19 cellular contexts compared by ENCODE assay signal in the genomic region with DNA sequence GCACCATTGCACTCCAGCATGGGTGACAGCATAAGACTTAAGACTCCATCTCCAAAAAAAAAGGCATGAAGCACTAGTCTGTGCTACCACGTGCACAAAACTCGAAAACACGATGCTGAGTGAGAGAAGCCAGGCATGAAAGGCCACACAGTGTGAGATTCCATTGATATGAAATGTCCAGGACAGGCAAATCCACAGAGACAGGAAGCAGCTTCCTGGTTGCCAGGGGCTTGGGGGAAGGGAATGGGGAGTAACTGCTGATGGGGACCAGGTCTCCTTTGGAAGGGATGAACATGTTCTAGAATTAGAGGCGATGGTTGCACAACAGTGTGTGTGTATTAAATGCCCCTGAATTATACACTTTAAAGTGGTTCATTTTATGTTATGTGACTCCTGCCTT. TPM values are rescaled to one million over a fixed set of nuclear protein-coding genes. Genes with fewer than 3 reads are reported as not detected.
DNase-seq lines count a peak whose midpoint lies in the region; ATAC-seq and TF ChIP-seq lines count a peak whose summit lies in the region.
"Had no signal": no experiment of that assay in that cellular context is flagged by ENCODE, and none has a peak within 500 bp of the region (broad histone marks: within the 10 kb centered on the region; RNA-seq: fewer than 3 reads in every experiment).

No MANE protein-coding gene starts in this region.

- no peaks in the 10 kb centered on the region for H3K79me2 ChIP-seq in GM23248 (ENCODE audit: insufficient read depth)
- H3K79me2 ChIP-seq: hepatocyte had no signal

- peak overlapping the region; percentile 40 for H3K27ac Mint-ChIP-seq in activated T-helper 1 cell treated with anti-CD3 and anti-CD28 coated beads, Interleukin-12 subunit alpha, Interleukin-12 subunit beta, Interleukin-2, Interleukin-4 antibody, amounts not matched to agents 30 ng/mL and 10 ng/mL and 1 ng/mL, durations not matched to agents 14 hours and 24 hours and 36 hours
- peak overlapping the region in 9 of 10 donors; percentile 8 to 97 (median 76) for H3K27ac Mint-ChIP-seq in naive thymus-derived CD8-positive, alpha-beta T cell
- H3K27ac Mint-ChIP-seq: GM23338 had no signal

- H4K20me1 ChIP-seq in GM23248 (ENCODE audit: insufficient read depth): no peaks in the 10 kb centered on the region

- no peaks in the 10 kb centered on the region for H3K27me3 ChIP-seq in GM23248 (replicated peaks; ENCODE audit: insufficient read depth)
- H3K27me3 ChIP-seq: hepatocyte had no signal

- no peak for TF ChIP-seq CTCF in AG10803 (conservative IDR thresholded peaks at IDR 0.05; ENCODE audit: low read length)

- no peaks in the 10 kb centered on the region for H3K9me3 ChIP-seq in GM23248 (ENCODE audit: low read depth)

- no peak overlapping the region for H3K9ac ChIP-seq in GM23248

- in situ Hi-C loops in GM23248 (cut with MboI): no loop called here

- no peaks in the 10 kb centered on the region for H3K27me3 Mint-ChIP-seq in activated T-helper 1 cell treated with anti-CD3 and anti-CD28 coated beads, Interleukin-12 subunit alpha, Interleukin-12 subunit beta, Interleukin-2, Interleukin-4 antibody, amounts not matched to agents 30 ng/mL and 10 ng/mL and 1 ng/mL, durations not matched to agents 14 hours and 24 hours and 36 hours (ENCODE audit: insufficient read depth)
- peaks cover 0 to 1% (median 0%) of the 10 kb centered on the region in 5 donors for H3K27me3 Mint-ChIP-seq in naive thymus-derived CD8-positive, alpha-beta T cell
- H3K27me3 Mint-ChIP-seq: effector memory CD8-positive, alpha-beta T cell had no signal

- H3K4me1 Mint-ChIP-seq in activated T-helper 1 cell treated with anti-CD3 and anti-CD28 coated beads, Interleukin-12 subunit alpha, Interleukin-12 subunit beta, Interleukin-2, Interleukin-4 antibody, amounts not matched to agents 30 ng/mL and 10 ng/mL and 1 ng/mL, durations not matched to agents 14 hours and 24 hours and 36 hours (ENCODE audit: low read depth): peaks cover 51% of the 10 kb centered on the region
- H3K4me1 Mint-ChIP-seq in naive thymus-derived CD8-positive, alpha-beta T cell: peaks cover 17 to 49% (median 36%) of the 10 kb centered on the region in 4 donors

- no peak overlapping the region for H3K4me2 ChIP-seq in GM23248 (ENCODE audit: unreplicated experiment)
- H3K4me2 ChIP-seq: GM23338, hepatocyte had no signal

- peaks cover 6% of the 10 kb centered on the region for H3K9me3 Mint-ChIP-seq in activated T-helper 1 cell treated with anti-CD3 and anti-CD28 coated beads, Interleukin-12 subunit alpha, Interleukin-12 subunit beta, Interleukin-2, Interleukin-4 antibody, amounts not matched to agents 30 ng/mL and 10 ng/mL and 1 ng/mL, durations not matched to agents 14 hours and 24 hours and 36 hours
- peaks cover 0 to 10% (median 0%) of the 10 kb centered on the region in 9 donors for H3K9me3 Mint-ChIP-seq in naive thymus-derived CD8-positive, alpha-beta T cell
- H3K9me3 Mint-ChIP-seq: effector memory CD8-positive, alpha-beta T cell; neural crest cell had no signal

- H3K36me3 Mint-ChIP-seq in activated T-helper 1 cell treated with anti-CD3 and anti-CD28 coated beads, Interleukin-12 subunit alpha, Interleukin-12 subunit beta, Interleukin-2, Interleukin-4 antibody, amounts not matched to agents 30 ng/mL and 10 ng/mL and 1 ng/mL, durations not matched to agents 14 hours and 24 hours and 36 hours (ENCODE audit: low read depth): peaks cover 17% of the 10 kb centered on the region
- H3K36me3 Mint-ChIP-seq in naive thymus-derived CD8-positive, alpha-beta T cell: no peaks in the 10 kb centered on the region

- peaks cover 20% of the 10 kb centered on the region for H3F3A ChIP-seq in GM23248 (ENCODE audit: insufficient read depth)

- intact Hi-C loops in activated T-helper 1 cell treated with anti-CD3 and anti-CD28 coated beads, Interleukin-12 subunit alpha, Interleukin-12 subunit beta, Interleukin-2, Interleukin-4 antibody, amounts not matched to agents 30 ng/mL and 10 ng/mL and 1 ng/mL, durations not matched to agents 14 hours and 24 hours and 36 hours (cut with micrococcal nuclease): no loop called here

- DNase-seq in AG10803 (ENCODE audit: low read depth): peak; percentile 30
- DNase-seq in GM23248: peak; percentile 27
- DNase-seq in activated T-helper 1 cell treated with anti-CD3 and anti-CD28 coated beads, Interleukin-12 subunit alpha, Interleukin-12 subunit beta, Interleukin-2, Interleukin-4 antibody, amounts not matched to agents 30 ng/mL and 10 ng/mL and 1 ng/mL, durations not matched to agents 14 hours and 24 hours and 36 hours (ENCODE audit: low spot score): no peak
- no peak for DNase-seq in naive thymus-derived CD8-positive, alpha-beta T cell
- DNase-seq in NCI-H524 treated with DMSO at 0.1 percent for 48 hours (lab: John Stamatoyannopoulos, UW): no peak
- DNase-seq in erythroblast (lab: John Stamatoyannopoulos, UW): no peak
- DNase-seq: AML-193; amygdala; cerebellar nuclear complex; effector memory CD8-positive, alpha-beta T cell; islet precursor cell; Kasumi-1; mesendoderm; NCI-H1105; NCI-H526 treated with DMSO at 0.1 percent for 48 hours had no signal

- H3K36me3 ChIP-seq in GM23248 (ENCODE audit: low read depth): no peaks in the 10 kb centered on the region

- WGBS in GM23248 (ENCODE audit: low coverage in 1 of 2, low lambda C conversion rate in 2 of 2, missing lambda C conversion rate in 2 of 2), 2 experiments: 38 to 44% methylated on average over 4 of the region's 4 CpGs

- no peak overlapping the region for H2AFZ ChIP-seq in GM23248
- H2AFZ ChIP-seq: GM23338, hepatocyte had no signal

- H3K4me3 ChIP-seq in AG10803 (ENCODE audit: low read length) (no peak overlapping the region), GM23248 (no peak overlapping the region)
- H3K4me3 ChIP-seq: GM23338, hepatocyte had no signal

- POLR2A ChIA-PET in naive thymus-derived CD8-positive, alpha-beta T cell (lab: Charles Lee): interaction anchor here (0.6 to 1.2 kb wide), 3 partner anchors 11 to 32 kb away, joined by 3 read pairs; a partner anchor contains a TSS

- H3K9me2 ChIP-seq in GM23248 (ENCODE audit: insufficient read depth): no peaks in the 10 kb centered on the region

- TF ChIP-seq POLR2A in erythroblast (IDR thresholded peaks at IDR 0.05; ENCODE audit: low read length): no peak

- H3K4me3 Mint-ChIP-seq in activated T-helper 1 cell treated with anti-CD3 and anti-CD28 coated beads, Interleukin-12 subunit alpha, Interleukin-12 subunit beta, Interleukin-2, Interleukin-4 antibody, amounts not matched to agents 30 ng/mL and 10 ng/mL and 1 ng/mL, durations not matched to agents 14 hours and 24 hours and 36 hours: no peak overlapping the region
- H3K4me3 Mint-ChIP-seq in naive thymus-derived CD8-positive, alpha-beta T cell: no peak overlapping the region
- H3K4me3 Mint-ChIP-seq: effector memory CD8-positive, alpha-beta T cell; GM23338; neural crest cell had no signal

- no peak for ATAC-seq in naive thymus-derived CD8-positive, alpha-beta T cell
- ATAC-seq in HG03571 (IDR thresholded peaks at IDR 0.05; ENCODE audit: unreplicated experiment): no peak
- ATAC-seq: effector memory CD8-positive, alpha-beta T cell; GM23338 had no signal

- H3K27ac ChIP-seq in GM23248: no peak overlapping the region
- H3K27ac ChIP-seq: hepatocyte had no signal

- peaks cover 25% of the 10 kb centered on the region for H3K4me1 ChIP-seq in GM23248 (ENCODE audit: insufficient read depth)

RNA-seq across cellular contexts. Expression of a gene that starts 15.9 kb away (rescaled TPM):
- 123 and 172 TPM in 2 replicates for total RNA-seq in GM23248 (2014; rRNA removed; shearing (Covaris generic))
- polyA plus RNA-seq in GM23248 (2016; fragmentation: Nextera tagmentation; extraction: Ambion mirVana): 15.3 and 17.9 TPM in 2 replicates
- total RNA-seq in activated T-helper 1 cell treated with anti-CD3 and anti-CD28 coated beads, Interleukin-12 subunit alpha, Interleukin-12 subunit beta, Interleukin-2, Interleukin-4 antibody, amounts not matched to agents 30 ng/mL and 10 ng/mL and 1 ng/mL, durations not matched to agents 14 hours and 24 hours and 36 hours: 431 and 455 TPM in 2 replicates
- 100 to 1,000 TPM; 181 to 189 TPM for total RNA-seq in naive thymus-derived CD8-positive, alpha-beta T cell
- polyA plus RNA-seq in naive thymus-derived CD8-positive, alpha-beta T cell: 100 to 1,000 TPM in 1 of 3 donors, 10 to 100 TPM in 2; 43.3 to 169 (median 69.1) TPM

RNA-seq across cellular contexts. Expression of a gene that starts 23.1 kb away (rescaled TPM):
- 0.11 and 0.25 TPM in 2 replicates for total RNA-seq in GM23248 (2014; rRNA removed; shearing (Covaris generic))
- 0.16 and 0.33 TPM in 2 replicates for polyA plus RNA-seq in GM23248 (2016; fragmentation: Nextera tagmentation; extraction: Ambion mirVana)
- 2.8 and 3.2 TPM in 2 replicates for total RNA-seq in activated T-helper 1 cell treated with anti-CD3 and anti-CD28 coated beads, Interleukin-12 subunit alpha, Interleukin-12 subunit beta, Interleukin-2, Interleukin-4 antibody, amounts not matched to agents 30 ng/mL and 10 ng/mL and 1 ng/mL, durations not matched to agents 14 hours and 24 hours and 36 hours
- total RNA-seq in naive thymus-derived CD8-positive, alpha-beta T cell: 1 to 10 TPM; 7.4 to 8.4 TPM
- under 1 TPM in 2 of 3 donors, not detected in 1; 0.06 to 0.15 TPM for polyA plus RNA-seq in naive thymus-derived CD8-positive, alpha-beta T cell
- polyA plus RNA-seq: GM23338 had no signal

RNA-seq across cellular contexts. Expression of a gene that starts 25.6 kb away (rescaled TPM):
- 167 and 203 TPM in 2 replicates for total RNA-seq in GM23248 (2014; rRNA removed; shearing (Covaris generic))
- 200 and 208 TPM in 2 replicates for polyA plus RNA-seq in GM23248 (2016; fragmentation: Nextera tagmentation; extraction: Ambion mirVana)
- total RNA-seq in activated T-helper 1 cell treated with anti-CD3 and anti-CD28 coated beads, Interleukin-12 subunit alpha, Interleukin-12 subunit beta, Interleukin-2, Interleukin-4 antibody, amounts not matched to agents 30 ng/mL and 10 ng/mL and 1 ng/mL, durations not matched to agents 14 hours and 24 hours and 36 hours: 198 and 200 TPM in 2 replicates
- 10 to 100 TPM; 82.1 to 84.0 TPM for total RNA-seq in naive thymus-derived CD8-positive, alpha-beta T cell
- polyA plus RNA-seq in naive thymus-derived CD8-positive, alpha-beta T cell: 100 to 1,000 TPM; 162 to 198 (median 181) TPM

RNA-seq across cellular contexts. Expression of a gene that starts 43.1 kb away (rescaled TPM):
- total RNA-seq in GM23248 (2014; rRNA removed; shearing (Covaris generic)): 12.0 and 20.5 TPM in 2 replicates
- 9.4 and 14.5 TPM in 2 replicates for polyA plus RNA-seq in GM23248 (2016; fragmentation: Nextera tagmentation; extraction: Ambion mirVana)
- 17.9 and 21.5 TPM in 2 replicates for total RNA-seq in activated T-helper 1 cell treated with anti-CD3 and anti-CD28 coated beads, Interleukin-12 subunit alpha, Interleukin-12 subunit beta, Interleukin-2, Interleukin-4 antibody, amounts not matched to agents 30 ng/mL and 10 ng/mL and 1 ng/mL, durations not matched to agents 14 hours and 24 hours and 36 hours
- total RNA-seq in naive thymus-derived CD8-positive, alpha-beta T cell: 10 to 100 TPM; 55.9 to 61.0 TPM
- 10 to 100 TPM in 1 of 3 donors, 1 to 10 TPM in 2; 9.3 to 11.9 (median 9.7) TPM for polyA plus RNA-seq in naive thymus-derived CD8-positive, alpha-beta T cell

Comparison
In these comparisons a context has a peak if more than half of its experiments do, and no peak if none do; other contexts are left out.
1. DNase-seq: peak in AG10803 (single experiment) and GM23248 (single experiment); none in activated T-helper 1 cell treated with anti-CD3 and anti-CD28 coated beads, Interleukin-12 subunit alpha, Interleukin-12 subunit beta, Interleukin-2, Interleukin-4 antibody, amounts not matched to agents 30 ng/mL and 10 ng/mL and 1 ng/mL, durations not matched to agents 14 hours and 24 hours and 36 hours (single experiment), naive thymus-derived CD8-positive, alpha-beta T cell (0 of 10), NCI-H524 treated with DMSO at 0.1 percent for 48 hours (single experiment) and erythroblast (0 of 2).